Comparison of ENCODE assay signal across 18 cellular contexts in genomic region chr3:52404391-52404790, GRCh38. TPM values are rescaled to one million over a fixed set of nuclear protein-coding genes. Genes with fewer than 3 reads are reported as not detected.
DNase-seq lines count a peak whose midpoint lies in the region; ATAC-seq and TF ChIP-seq lines count a peak whose summit lies in the region.
"Had no signal": no experiment of that assay in that cellular context is flagged by ENCODE, and none has a peak within 500 bp of the region (broad histone marks: within the 10 kb centered on the region; RNA-seq: fewer than 3 reads in every experiment).

No MANE protein-coding gene starts in this region.

- H3K27ac Mint-ChIP-seq in natural killer cell treated with Interleukin-12 subunit alpha and Interleukin-12 subunit beta and Interleukin-15 and Interleukin-18, amount 100 ng/mL, for 72 hours: no peak overlapping the region
- H3K27ac Mint-ChIP-seq in natural killer cell: no peak overlapping the region
- H3K27ac Mint-ChIP-seq: B cell; CD4-positive, alpha-beta T cell had no signal

- H3K4me3 Mint-ChIP-seq in natural killer cell treated with Interleukin-12 subunit alpha and Interleukin-12 subunit beta and Interleukin-15 and Interleukin-18, amount 100 ng/mL, for 72 hours: no peak overlapping the region
- H3K4me3 Mint-ChIP-seq in natural killer cell: no peak overlapping the region
- H3K4me3 Mint-ChIP-seq: B cell; CD4-positive, alpha-beta T cell had no signal

- H3K27me3 Mint-ChIP-seq in natural killer cell treated with Interleukin-12 subunit alpha and Interleukin-12 subunit beta and Interleukin-15 and Interleukin-18, amount 100 ng/mL, for 72 hours: no peaks in the 10 kb centered on the region
- no peaks in the 10 kb centered on the region for H3K27me3 Mint-ChIP-seq in natural killer cell (ENCODE audit: low read depth in 2 of 2)
- H3K27me3 Mint-ChIP-seq: B cell; CD4-positive, alpha-beta T cell had no signal

- H3K9me3 Mint-ChIP-seq in natural killer cell treated with Interleukin-12 subunit alpha and Interleukin-12 subunit beta and Interleukin-15 and Interleukin-18, amount 100 ng/mL, for 72 hours: no peaks in the 10 kb centered on the region
- no peaks in the 10 kb centered on the region for H3K9me3 Mint-ChIP-seq in natural killer cell
- H3K9me3 Mint-ChIP-seq: CD4-positive, alpha-beta T cell had no signal

- intact Hi-C loops in natural killer cell (cut with micrococcal nuclease): no loop called here
- intact Hi-C loops in left ventricle myocardium superior (cut with micrococcal nuclease): no loop called here
- intact Hi-C loops in sciatic nerve (cut with DNase I): no loop called here

- ATAC-seq in natural killer cell treated with Interleukin-12 subunit alpha and Interleukin-12 subunit beta and Interleukin-15 and Interleukin-18, amount 100 ng/mL, for 72 hours: no peak
- no peak for ATAC-seq in natural killer cell
- ATAC-seq in left ventricle myocardium superior: no peak
- ATAC-seq in sciatic nerve: no peak
- no peak for ATAC-seq in GM21529 (IDR thresholded peaks at IDR 0.05; ENCODE audit: unreplicated experiment)
- ATAC-seq: HCT116 had no signal

- H3K4me1 Mint-ChIP-seq in natural killer cell treated with Interleukin-12 subunit alpha and Interleukin-12 subunit beta and Interleukin-15 and Interleukin-18, amount 100 ng/mL, for 72 hours (ENCODE audit: low read depth in 2 of 2): peaks cover 18 to 24% of the 10 kb centered on the region in 2 donors
- H3K4me1 Mint-ChIP-seq in natural killer cell: peaks cover 16 to 27% of the 10 kb centered on the region in 2 donors

- TF ChIP-seq CTCF in natural killer cell (IDR thresholded peaks at IDR 0.05): no peak

- peaks cover 7% of the 10 kb centered on the region for H3K36me3 Mint-ChIP-seq in natural killer cell treated with Interleukin-12 subunit alpha and Interleukin-12 subunit beta and Interleukin-15 and Interleukin-18, amount 100 ng/mL, for 72 hours
- H3K36me3 Mint-ChIP-seq in natural killer cell: no peaks in the 10 kb centered on the region

- peak; percentile 8 for DNase-seq in natural killer cell treated with Interleukin-12 subunit alpha and Interleukin-12 subunit beta and Interleukin-15 and Interleukin-18, amount 100 ng/mL, for 72 hours (ENCODE audit: low spot score)
- no peak for DNase-seq in natural killer cell
- DNase-seq in left ventricle myocardium superior: peak; percentile 27
- DNase-seq in sciatic nerve (ENCODE audit: low spot score): peak; percentile 49
- no peak for DNase-seq in NCI-H774 (lab: John Stamatoyannopoulos, UW)
- no peak for DNase-seq in COLO668 (lab: John Stamatoyannopoulos, UW; ENCODE audit: unreplicated experiment)
- DNase-seq: CD4-positive, alpha-beta T cell; DND-41; GDM1; IMR-90; Kasumi-1; NCI-H187 treated with DMSO at 0.1 percent for 48 hours; NCI-H2171; NCI-H446 treated with DMSO at 0.1 percent for 48 hours had no signal

RNA-seq across cellular contexts. Expression of gene BAP1, which starts 5.4 kb away (rescaled TPM):
- 100 to 1,000 TPM in 1 of 2 donors, 10 to 100 TPM in 1; 96.1 to 131 TPM for total RNA-seq in natural killer cell treated with Interleukin-12 subunit alpha and Interleukin-12 subunit beta and Interleukin-15 and Interleukin-18, amount 100 ng/mL, for 72 hours
- total RNA-seq in natural killer cell (100 to 1,000 TPM; 141 to 154 (median 145) TPM), left ventricle myocardium superior (57.9 TPM), sciatic nerve (59.5 TPM)

RNA-seq across cellular contexts. Expression of gene PHF7, which starts 6.1 kb away (rescaled TPM):
- 10 to 100 TPM in 1 of 2 donors, 1 to 10 TPM in 1; 3.8 to 11.8 TPM for total RNA-seq in natural killer cell treated with Interleukin-12 subunit alpha and Interleukin-12 subunit beta and Interleukin-15 and Interleukin-18, amount 100 ng/mL, for 72 hours
- total RNA-seq in natural killer cell: 10 to 100 TPM; 10.9 to 13.5 (median 13.5) TPM
- 13.1 TPM for total RNA-seq in left ventricle myocardium superior
- total RNA-seq in sciatic nerve: 11.4 TPM

RNA-seq across cellular contexts. Expression of gene SEMA3G, which starts 40.5 kb away (rescaled TPM):
- under 1 TPM in 1 of 2 donors, not detected in 1; 0.08 TPM for total RNA-seq in natural killer cell treated with Interleukin-12 subunit alpha and Interleukin-12 subunit beta and Interleukin-15 and Interleukin-18, amount 100 ng/mL, for 72 hours
- under 1 TPM in 2 of 3 donors, not detected in 1; 0.07 to 0.55 TPM for total RNA-seq in natural killer cell
- total RNA-seq in left ventricle myocardium superior: 9.1 TPM
- total RNA-seq in sciatic nerve: 38.3 TPM
- total RNA-seq: IMR-90 had no signal

RNA-seq across cellular contexts. Expression of gene TNNC1, which starts 49.5 kb away (rescaled TPM):
- not detected for total RNA-seq in natural killer cell treated with Interleukin-12 subunit alpha and Interleukin-12 subunit beta and Interleukin-15 and Interleukin-18, amount 100 ng/mL, for 72 hours
- total RNA-seq in natural killer cell: 1 to 10 TPM in 2 of 3 donors, not detected in 1; 1.1 to 1.2 TPM
- 8,945 TPM for total RNA-seq in left ventricle myocardium superior
- 205 TPM for total RNA-seq in sciatic nerve
- total RNA-seq: RPMI7951 had no signal

RNA-seq across cellular contexts. Expression of gene NISCH, which starts 51.0 kb away (rescaled TPM):
- 100 to 1,000 TPM in 1 of 2 donors, 10 to 100 TPM in 1; 72.5 to 116 TPM for total RNA-seq in natural killer cell treated with Interleukin-12 subunit alpha and Interleukin-12 subunit beta and Interleukin-15 and Interleukin-18, amount 100 ng/mL, for 72 hours
- total RNA-seq in natural killer cell (100 to 1,000 TPM; 162 to 191 (median 175) TPM), left ventricle myocardium superior (48.3 TPM), sciatic nerve (163 TPM)

Comparison
In these comparisons a context has a peak if more than half of its experiments do, and no peak if none do; other contexts are left out.
1. DNase-seq: peak in natural killer cell treated with Interleukin-12 subunit alpha and Interleukin-12 subunit beta and Interleukin-15 and Interleukin-18, amount 100 ng/mL, for 72 hours (single experiment), left ventricle myocardium superior (single experiment) and sciatic nerve (single experiment); none in natural killer cell (single experiment), NCI-H774 (single experiment) and COLO668 (single experiment).